10 cellular contexts compared by ENCODE assay signal in genomic region chr1:180954766-180955165, GRCh38. TPM values are rescaled to one million over a fixed set of nuclear protein-coding genes. Genes with fewer than 3 reads are reported as not detected.
DNase-seq lines count a peak whose midpoint lies in the region; ATAC-seq and FAIRE-seq lines count a peak whose summit lies in the region.
"Had no signal": no experiment of that assay in that cellular context is flagged by ENCODE, and none has a peak within 500 bp of the region (broad histone marks: within the 10 kb centered on the region; RNA-seq: fewer than 3 reads in every experiment).

No MANE protein-coding gene starts in this region.

- H3K27me3 ChIP-seq in ACC112 (ENCODE audit: insufficient read depth, low read length), result no peaks in the 10 kb centered on the region
- no peaks in the 10 kb centered on the region for H3K27me3 ChIP-seq in naive thymus-derived CD4-positive, alpha-beta T cell (ENCODE audit: control insufficient read depth in 2 of 2, insufficient read depth in 2 of 2, low read length in 2 of 2)

- no peaks in the 10 kb centered on the region for H3K9me3 ChIP-seq in naive thymus-derived CD4-positive, alpha-beta T cell (ENCODE audit: control insufficient read depth in 2 of 3, low read length in 3 of 3)

- peaks cover 6% of the 10 kb centered on the region for H3K4me1 ChIP-seq in ACC112 (ENCODE audit: control insufficient read depth, insufficient read depth, low read length, unreplicated experiment)
- H3K4me1 ChIP-seq in naive thymus-derived CD4-positive, alpha-beta T cell (ENCODE audit: control insufficient read depth in 2 of 2, insufficient read depth in 2 of 2, low read length in 2 of 2), result peaks cover 0 to 6% of the 10 kb centered on the region in 2 donors

- CTCF ChIA-PET in naive thymus-derived CD4-positive, alpha-beta T cell (lab: Charles Lee), result interaction anchor here (0.7 kb wide), 1 partner anchor 708 kb away, joined by 3 read pairs; no protein-coding TSS in a partner anchor

- intact Hi-C loops in naive thymus-derived CD4-positive, alpha-beta T cell (cut with micrococcal nuclease), result loop anchor here (2.0 to 5.0 kb wide), 2 partner anchors 68 kb away; partner anchors contain the start of gene STX6 (in 2 of the 2)

- H3K27ac ChIP-seq in ACC112 (ENCODE audit: low read depth, low read length), result no peak overlapping the region
- peak overlapping the region; percentile 67 for H3K27ac ChIP-seq in caudate nucleus (ENCODE audit: low read depth, low read length)
- peak overlapping the region; percentile 65 for H3K27ac ChIP-seq in naive thymus-derived CD4-positive, alpha-beta T cell (ENCODE audit: low read depth, low read length)

- peaks cover 0 to 15% (median 11%) of the 10 kb centered on the region in 5 donors for H3K36me3 Mint-ChIP-seq in naive thymus-derived CD4-positive, alpha-beta T cell

- H3K27ac Mint-ChIP-seq in naive thymus-derived CD4-positive, alpha-beta T cell, result peak overlapping the region in 3 of 9 donors; percentile 7 to 72 (median 72)

- no peaks in the 10 kb centered on the region for H3K36me3 ChIP-seq in ACC112 (ENCODE audit: insufficient read depth, low read length)
- peaks cover 0 to 3% (median 0%) of the 10 kb centered on the region in 3 experiments for H3K36me3 ChIP-seq in naive thymus-derived CD4-positive, alpha-beta T cell (ENCODE audit: control insufficient read depth in 2 of 3, insufficient read depth in 3 of 3, low read length in 3 of 3)

- peak overlapping the region; percentile 33 to 83 (median 78) for H3K4me3 Mint-ChIP-seq in naive thymus-derived CD4-positive, alpha-beta T cell

- peak overlapping the region; percentile 85 for H3K4me3 ChIP-seq in ACC112 (ENCODE audit: low read depth, low read length)
- H3K4me3 ChIP-seq in naive thymus-derived CD4-positive, alpha-beta T cell (ENCODE audit: low read length), result no peak overlapping the region

- H3K27me3 Mint-ChIP-seq in naive thymus-derived CD4-positive, alpha-beta T cell, result no peaks in the 10 kb centered on the region

- peaks cover 0 to 2% (median 0%) of the 10 kb centered on the region in 11 donors for H3K9me3 Mint-ChIP-seq in naive thymus-derived CD4-positive, alpha-beta T cell

- FAIRE-seq in GM19239 (lab: Jason Lieb, UNC), result peak; percentile 35

- no peak for DNase-seq in GM19239 (ENCODE audit: insufficient read length, low spot score)
- peak in 1 of 61 donors; percentile 57 for DNase-seq in caudate nucleus (lab: John Stamatoyannopoulos, UW)
- no peak for DNase-seq in naive thymus-derived CD4-positive, alpha-beta T cell
- DNase-seq in GF-D8 (lab: John Stamatoyannopoulos, UW), result no peak
- no peak for DNase-seq in cerebellar nuclear complex (lab: John Stamatoyannopoulos, UW)
- DNase-seq: NCI-H1105 treated with DMSO at 0.1 percent for 48 hours had no signal

- H3K4me1 Mint-ChIP-seq in naive thymus-derived CD4-positive, alpha-beta T cell, result peaks cover 0 to 12% (median 4%) of the 10 kb centered on the region in 7 donors

- no peaks in the 10 kb centered on the region for H3K79me2 ChIP-seq in ACC112 (ENCODE audit: control insufficient read depth, insufficient read depth, low read length, unreplicated experiment)

- H2AFZ ChIP-seq in ACC112 (ENCODE audit: low read length, unreplicated experiment), result no peak overlapping the region

- no peak for ATAC-seq in naive thymus-derived CD4-positive, alpha-beta T cell
- ATAC-seq in GM21423 (IDR thresholded peaks at IDR 0.05; ENCODE audit: unreplicated experiment) (no peak), HG02798 (IDR thresholded peaks at IDR 0.05; ENCODE audit: poor library complexity, unreplicated experiment) (no peak)

- POLR2A ChIA-PET in naive thymus-derived CD4-positive, alpha-beta T cell (lab: Charles Lee), result no interaction called here

RNA-seq across cellular contexts. Expression of gene KIAA1614, which starts 42.1 kb away (rescaled TPM):
- total RNA-seq in naive thymus-derived CD4-positive, alpha-beta T cell, result under 1 TPM in 4 of 5 experiments, not detected in 1; 0.13 to 0.31 (median 0.20) TPM
- polyA plus RNA-seq in naive thymus-derived CD4-positive, alpha-beta T cell, result under 1 TPM; 0.03 to 0.12 TPM
- total RNA-seq: H4 had no signal
